1 cellular context compared by ENCODE assay signal in the genomic region with DNA sequence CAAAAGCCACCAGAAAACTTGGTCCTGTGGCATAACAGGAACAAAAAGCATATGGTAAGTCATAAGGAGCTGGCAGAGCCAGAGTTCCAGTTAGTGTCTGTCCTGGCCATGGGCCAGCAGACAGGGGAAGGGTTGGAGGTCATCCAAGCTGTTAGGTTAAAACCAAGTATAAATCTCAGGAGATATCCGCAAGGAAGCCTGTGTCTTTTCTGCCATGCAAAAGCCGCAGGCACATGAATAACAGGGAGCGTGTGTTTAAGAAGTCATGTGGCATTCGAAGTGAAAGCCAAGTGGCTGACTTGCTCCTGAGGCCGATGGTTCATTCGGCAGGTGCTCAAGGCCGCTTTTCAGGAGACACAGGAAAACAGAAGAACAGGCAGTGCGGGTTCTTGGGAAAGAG.
TF ChIP-seq lines count a peak whose summit lies in the region.

No MANE protein-coding gene starts in this region.

TF ChIP-seq in GM12878, 131 proteins besides CTCF, POLR2A, EP300 and RAD21 (continued from another document):
- TF ChIP-seq, protein P1, sequence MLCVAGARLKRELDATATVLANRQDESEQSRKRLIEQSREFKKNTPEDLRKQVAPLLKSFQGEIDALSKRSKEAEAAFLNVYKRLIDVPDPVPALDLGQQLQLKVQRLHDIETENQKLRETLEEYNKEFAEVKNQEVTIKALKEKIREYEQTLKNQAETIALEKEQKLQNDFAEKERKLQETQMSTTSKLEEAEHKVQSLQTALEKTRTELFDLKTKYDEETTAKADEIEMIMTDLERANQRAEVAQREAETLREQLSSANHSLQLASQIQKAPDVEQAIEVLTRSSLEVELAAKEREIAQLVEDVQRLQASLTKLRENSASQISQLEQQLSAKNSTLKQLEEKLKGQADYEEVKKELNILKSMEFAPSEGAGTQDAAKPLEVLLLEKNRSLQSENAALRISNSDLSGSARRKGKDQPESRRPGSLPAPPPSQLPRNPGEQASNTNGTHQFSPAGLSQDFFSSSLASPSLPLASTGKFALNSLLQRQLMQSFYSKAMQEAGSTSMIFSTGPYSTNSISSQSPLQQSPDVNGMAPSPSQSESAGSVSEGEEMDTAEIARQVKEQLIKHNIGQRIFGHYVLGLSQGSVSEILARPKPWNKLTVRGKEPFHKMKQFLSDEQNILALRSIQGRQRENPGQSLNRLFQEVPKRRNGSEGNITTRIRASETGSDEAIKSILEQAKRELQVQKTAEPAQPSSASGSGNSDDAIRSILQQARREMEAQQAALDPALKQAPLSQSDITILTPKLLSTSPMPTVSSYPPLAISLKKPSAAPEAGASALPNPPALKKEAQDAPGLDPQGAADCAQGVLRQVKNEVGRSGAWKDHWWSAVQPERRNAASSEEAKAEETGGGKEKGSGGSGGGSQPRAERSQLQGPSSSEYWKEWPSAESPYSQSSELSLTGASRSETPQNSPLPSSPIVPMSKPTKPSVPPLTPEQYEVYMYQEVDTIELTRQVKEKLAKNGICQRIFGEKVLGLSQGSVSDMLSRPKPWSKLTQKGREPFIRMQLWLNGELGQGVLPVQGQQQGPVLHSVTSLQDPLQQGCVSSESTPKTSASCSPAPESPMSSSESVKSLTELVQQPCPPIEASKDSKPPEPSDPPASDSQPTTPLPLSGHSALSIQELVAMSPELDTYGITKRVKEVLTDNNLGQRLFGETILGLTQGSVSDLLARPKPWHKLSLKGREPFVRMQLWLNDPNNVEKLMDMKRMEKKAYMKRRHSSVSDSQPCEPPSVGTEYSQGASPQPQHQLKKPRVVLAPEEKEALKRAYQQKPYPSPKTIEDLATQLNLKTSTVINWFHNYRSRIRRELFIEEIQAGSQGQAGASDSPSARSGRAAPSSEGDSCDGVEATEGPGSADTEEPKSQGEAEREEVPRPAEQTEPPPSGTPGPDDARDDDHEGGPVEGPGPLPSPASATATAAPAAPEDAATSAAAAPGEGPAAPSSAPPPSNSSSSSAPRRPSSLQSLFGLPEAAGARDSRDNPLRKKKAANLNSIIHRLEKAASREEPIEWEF (IDR thresholded peaks at IDR 0.05; ENCODE audit: insufficient replicate concordance, low read depth, low read length) = no peak
- TF ChIP-seq BHLHE40 (IDR thresholded peaks at IDR 0.05; ENCODE audit: borderline replicate concordance in 1 of 2, low read depth in 2 of 2, low read length in 1 of 2) (no peak), EED (IDR thresholded peaks at IDR 0.05; ENCODE audit: low read depth) (no peak), MTA3 (IDR thresholded peaks at IDR 0.05; ENCODE audit: borderline replicate concordance, low read length) (no peak), NRF1 (conservative IDR thresholded peaks at IDR 0.05; ENCODE audit: low read depth, low read length) (no peak), NR2C1 (IDR thresholded peaks at IDR 0.05) (no peak), ZBED1 (IDR thresholded peaks at IDR 0.05; ENCODE audit: borderline replicate concordance) (no peak), NFYA (IDR thresholded peaks at IDR 0.05; ENCODE audit: borderline replicate concordance, low read depth, low read length) (no peak), CHD1 (IDR thresholded peaks at IDR 0.05; ENCODE audit: low read depth, low read length) (no peak), DPF2 (IDR thresholded peaks at IDR 0.05) (no peak), SUZ12 (IDR thresholded peaks at IDR 0.05; ENCODE audit: unreplicated experiment) (no peak), SP1 (IDR thresholded peaks at IDR 0.05; ENCODE audit: low read depth, low read length) (no peak)
- TF ChIP-seq, protein P2, sequence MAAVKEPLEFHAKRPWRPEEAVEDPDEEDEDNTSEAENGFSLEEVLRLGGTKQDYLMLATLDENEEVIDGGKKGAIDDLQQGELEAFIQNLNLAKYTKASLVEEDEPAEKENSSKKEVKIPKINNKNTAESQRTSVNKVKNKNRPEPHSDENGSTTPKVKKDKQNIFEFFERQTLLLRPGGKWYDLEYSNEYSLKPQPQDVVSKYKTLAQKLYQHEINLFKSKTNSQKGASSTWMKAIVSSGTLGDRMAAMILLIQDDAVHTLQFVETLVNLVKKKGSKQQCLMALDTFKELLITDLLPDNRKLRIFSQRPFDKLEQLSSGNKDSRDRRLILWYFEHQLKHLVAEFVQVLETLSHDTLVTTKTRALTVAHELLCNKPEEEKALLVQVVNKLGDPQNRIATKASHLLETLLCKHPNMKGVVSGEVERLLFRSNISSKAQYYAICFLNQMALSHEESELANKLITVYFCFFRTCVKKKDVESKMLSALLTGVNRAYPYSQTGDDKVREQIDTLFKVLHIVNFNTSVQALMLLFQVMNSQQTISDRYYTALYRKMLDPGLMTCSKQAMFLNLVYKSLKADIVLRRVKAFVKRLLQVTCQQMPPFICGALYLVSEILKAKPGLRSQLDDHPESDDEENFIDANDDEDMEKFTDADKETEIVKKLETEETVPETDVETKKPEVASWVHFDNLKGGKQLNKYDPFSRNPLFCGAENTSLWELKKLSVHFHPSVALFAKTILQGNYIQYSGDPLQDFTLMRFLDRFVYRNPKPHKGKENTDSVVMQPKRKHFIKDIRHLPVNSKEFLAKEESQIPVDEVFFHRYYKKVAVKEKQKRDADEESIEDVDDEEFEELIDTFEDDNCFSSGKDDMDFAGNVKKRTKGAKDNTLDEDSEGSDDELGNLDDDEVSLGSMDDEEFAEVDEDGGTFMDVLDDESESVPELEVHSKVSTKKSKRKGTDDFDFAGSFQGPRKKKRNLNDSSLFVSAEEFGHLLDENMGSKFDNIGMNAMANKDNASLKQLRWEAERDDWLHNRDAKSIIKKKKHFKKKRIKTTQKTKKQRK (IDR thresholded peaks at IDR 0.05; ENCODE audit: low read depth, low read length) = no peak
- TF ChIP-seq, protein P3, sequence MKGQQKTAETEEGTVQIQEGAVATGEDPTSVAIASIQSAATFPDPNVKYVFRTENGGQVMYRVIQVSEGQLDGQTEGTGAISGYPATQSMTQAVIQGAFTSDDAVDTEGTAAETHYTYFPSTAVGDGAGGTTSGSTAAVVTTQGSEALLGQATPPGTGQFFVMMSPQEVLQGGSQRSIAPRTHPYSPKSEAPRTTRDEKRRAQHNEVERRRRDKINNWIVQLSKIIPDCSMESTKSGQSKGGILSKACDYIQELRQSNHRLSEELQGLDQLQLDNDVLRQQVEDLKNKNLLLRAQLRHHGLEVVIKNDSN (IDR thresholded peaks at IDR 0.05; ENCODE audit: borderline replicate concordance, extremely low read length, insufficient read depth, low read depth, low read length) = no peak
- TF ChIP-seq, protein P4, sequence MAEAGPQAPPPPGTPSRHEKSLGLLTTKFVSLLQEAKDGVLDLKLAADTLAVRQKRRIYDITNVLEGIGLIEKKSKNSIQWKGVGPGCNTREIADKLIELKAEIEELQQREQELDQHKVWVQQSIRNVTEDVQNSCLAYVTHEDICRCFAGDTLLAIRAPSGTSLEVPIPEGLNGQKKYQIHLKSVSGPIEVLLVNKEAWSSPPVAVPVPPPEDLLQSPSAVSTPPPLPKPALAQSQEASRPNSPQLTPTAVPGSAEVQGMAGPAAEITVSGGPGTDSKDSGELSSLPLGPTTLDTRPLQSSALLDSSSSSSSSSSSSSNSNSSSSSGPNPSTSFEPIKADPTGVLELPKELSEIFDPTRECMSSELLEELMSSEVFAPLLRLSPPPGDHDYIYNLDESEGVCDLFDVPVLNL (IDR thresholded peaks at IDR 0.05; ENCODE audit: low read depth, low read length) = no peak
- TF ChIP-seq, protein P5, sequence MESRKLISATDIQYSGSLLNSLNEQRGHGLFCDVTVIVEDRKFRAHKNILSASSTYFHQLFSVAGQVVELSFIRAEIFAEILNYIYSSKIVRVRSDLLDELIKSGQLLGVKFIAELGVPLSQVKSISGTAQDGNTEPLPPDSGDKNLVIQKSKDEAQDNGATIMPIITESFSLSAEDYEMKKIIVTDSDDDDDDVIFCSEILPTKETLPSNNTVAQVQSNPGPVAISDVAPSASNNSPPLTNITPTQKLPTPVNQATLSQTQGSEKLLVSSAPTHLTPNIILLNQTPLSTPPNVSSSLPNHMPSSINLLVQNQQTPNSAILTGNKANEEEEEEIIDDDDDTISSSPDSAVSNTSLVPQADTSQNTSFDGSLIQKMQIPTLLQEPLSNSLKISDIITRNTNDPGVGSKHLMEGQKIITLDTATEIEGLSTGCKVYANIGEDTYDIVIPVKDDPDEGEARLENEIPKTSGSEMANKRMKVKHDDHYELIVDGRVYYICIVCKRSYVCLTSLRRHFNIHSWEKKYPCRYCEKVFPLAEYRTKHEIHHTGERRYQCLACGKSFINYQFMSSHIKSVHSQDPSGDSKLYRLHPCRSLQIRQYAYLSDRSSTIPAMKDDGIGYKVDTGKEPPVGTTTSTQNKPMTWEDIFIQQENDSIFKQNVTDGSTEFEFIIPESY (IDR thresholded peaks at IDR 0.05) = no peak
- TF ChIP-seq, protein P6, sequence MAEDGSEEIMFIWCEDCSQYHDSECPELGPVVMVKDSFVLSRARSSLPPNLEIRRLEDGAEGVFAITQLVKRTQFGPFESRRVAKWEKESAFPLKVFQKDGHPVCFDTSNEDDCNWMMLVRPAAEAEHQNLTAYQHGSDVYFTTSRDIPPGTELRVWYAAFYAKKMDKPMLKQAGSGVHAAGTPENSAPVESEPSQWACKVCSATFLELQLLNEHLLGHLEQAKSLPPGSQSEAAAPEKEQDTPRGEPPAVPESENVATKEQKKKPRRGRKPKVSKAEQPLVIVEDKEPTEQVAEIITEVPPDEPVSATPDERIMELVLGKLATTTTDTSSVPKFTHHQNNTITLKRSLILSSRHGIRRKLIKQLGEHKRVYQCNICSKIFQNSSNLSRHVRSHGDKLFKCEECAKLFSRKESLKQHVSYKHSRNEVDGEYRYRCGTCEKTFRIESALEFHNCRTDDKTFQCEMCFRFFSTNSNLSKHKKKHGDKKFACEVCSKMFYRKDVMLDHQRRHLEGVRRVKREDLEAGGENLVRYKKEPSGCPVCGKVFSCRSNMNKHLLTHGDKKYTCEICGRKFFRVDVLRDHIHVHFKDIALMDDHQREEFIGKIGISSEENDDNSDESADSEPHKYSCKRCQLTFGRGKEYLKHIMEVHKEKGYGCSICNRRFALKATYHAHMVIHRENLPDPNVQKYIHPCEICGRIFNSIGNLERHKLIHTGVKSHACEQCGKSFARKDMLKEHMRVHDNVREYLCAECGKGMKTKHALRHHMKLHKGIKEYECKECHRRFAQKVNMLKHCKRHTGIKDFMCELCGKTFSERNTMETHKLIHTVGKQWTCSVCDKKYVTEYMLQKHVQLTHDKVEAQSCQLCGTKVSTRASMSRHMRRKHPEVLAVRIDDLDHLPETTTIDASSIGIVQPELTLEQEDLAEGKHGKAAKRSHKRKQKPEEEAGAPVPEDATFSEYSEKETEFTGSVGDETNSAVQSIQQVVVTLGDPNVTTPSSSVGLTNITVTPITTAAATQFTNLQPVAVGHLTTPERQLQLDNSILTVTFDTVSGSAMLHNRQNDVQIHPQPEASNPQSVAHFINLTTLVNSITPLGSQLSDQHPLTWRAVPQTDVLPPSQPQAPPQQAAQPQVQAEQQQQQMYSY (CRISPR knock-in tag; IDR thresholded peaks at IDR 0.05) = no peak
- TF ChIP-seq, protein P7, sequence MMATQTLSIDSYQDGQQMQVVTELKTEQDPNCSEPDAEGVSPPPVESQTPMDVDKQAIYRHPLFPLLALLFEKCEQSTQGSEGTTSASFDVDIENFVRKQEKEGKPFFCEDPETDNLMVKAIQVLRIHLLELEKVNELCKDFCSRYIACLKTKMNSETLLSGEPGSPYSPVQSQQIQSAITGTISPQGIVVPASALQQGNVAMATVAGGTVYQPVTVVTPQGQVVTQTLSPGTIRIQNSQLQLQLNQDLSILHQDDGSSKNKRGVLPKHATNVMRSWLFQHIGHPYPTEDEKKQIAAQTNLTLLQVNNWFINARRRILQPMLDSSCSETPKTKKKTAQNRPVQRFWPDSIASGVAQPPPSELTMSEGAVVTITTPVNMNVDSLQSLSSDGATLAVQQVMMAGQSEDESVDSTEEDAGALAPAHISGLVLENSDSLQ (IDR thresholded peaks at IDR 0.05) = no peak
- TF ChIP-seq, protein P8, sequence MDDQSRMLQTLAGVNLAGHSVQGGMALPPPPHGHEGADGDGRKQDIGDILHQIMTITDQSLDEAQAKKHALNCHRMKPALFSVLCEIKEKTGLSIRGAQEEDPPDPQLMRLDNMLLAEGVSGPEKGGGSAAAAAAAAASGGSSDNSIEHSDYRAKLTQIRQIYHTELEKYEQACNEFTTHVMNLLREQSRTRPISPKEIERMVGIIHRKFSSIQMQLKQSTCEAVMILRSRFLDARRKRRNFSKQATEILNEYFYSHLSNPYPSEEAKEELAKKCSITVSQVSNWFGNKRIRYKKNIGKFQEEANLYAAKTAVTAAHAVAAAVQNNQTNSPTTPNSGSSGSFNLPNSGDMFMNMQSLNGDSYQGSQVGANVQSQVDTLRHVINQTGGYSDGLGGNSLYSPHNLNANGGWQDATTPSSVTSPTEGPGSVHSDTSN (IDR thresholded peaks at IDR 0.05; ENCODE audit: insufficient replicate concordance, low read depth, low read length) = no peak
